Comparison of ENCODE assay signal across 8 cellular contexts in the genomic region with DNA sequence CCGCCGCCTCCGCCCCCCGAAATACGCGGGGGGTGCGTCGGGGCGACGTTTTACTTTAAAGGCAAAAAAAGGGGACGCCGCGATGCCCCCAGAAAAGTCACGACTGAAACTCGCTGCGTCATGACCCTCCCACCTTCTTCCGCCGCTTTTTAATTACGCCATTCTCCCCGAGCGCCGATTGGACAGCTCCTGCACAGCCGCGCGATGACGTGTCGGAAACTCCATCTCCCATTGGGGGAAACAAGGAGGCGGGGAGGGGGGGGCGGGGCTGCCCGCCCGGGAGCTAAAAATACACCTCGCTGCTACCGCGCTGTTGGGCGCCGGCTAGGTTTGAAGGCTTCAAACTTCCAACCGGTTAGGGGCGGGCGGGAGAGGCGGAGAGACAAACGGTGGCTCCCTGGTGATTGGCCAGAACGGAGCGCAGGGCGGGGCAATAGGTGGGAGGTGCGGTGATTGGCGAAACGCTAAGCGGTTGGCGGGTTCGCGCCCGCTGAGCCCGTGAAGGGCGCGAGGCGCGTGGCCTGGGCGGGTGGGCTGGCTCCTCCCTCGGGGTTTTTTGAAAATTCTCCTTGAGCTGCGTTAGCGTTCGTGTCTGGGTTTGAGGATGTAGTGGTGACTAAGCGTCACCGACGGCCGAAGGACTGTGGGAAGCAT. TPM values are rescaled to one million over a fixed set of nuclear protein-coding genes. Genes with fewer than 3 reads are reported as not detected.
A peak's percentile ranks its signal among the peaks of the same experiment; 100 is the strongest.
DNase-seq lines count a peak whose midpoint lies in the region; ATAC-seq and TF ChIP-seq lines count a peak whose summit lies in the region.

A gene with protein sequence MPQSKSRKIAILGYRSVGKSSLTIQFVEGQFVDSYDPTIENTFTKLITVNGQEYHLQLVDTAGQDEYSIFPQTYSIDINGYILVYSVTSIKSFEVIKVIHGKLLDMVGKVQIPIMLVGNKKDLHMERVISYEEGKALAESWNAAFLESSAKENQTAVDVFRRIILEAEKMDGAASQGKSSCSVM (minus strand): TSS at position 131 of the 654 bp plus-strand sequence. CDS start 384 bp downstream, outside the sequence.

- H3K27me3 ChIP-seq in KMS-11 (ENCODE audit: insufficient read depth, low read depth) (no peaks in the 10 kb centered on the region), Peyer's patch (no peaks in the 10 kb centered on the region), esophagus squamous epithelium (no peaks in the 10 kb centered on the region)

- peaks cover 2 to 4% of the 10 kb centered on the region in 2 donors for H3K36me3 Mint-ChIP-seq in activated T-cell treated with anti-CD3 and anti-CD28 coated beads, Interleukin-2, amount 50 U/mL, for 72 hours (ENCODE audit: insufficient read depth in 2 of 2)

- peak; percentile 100 for DNase-seq in DMS53 (lab: John Stamatoyannopoulos, UW)
- DNase-seq in Peyer's patch = peak; percentile 98 to 99 (median 99)
- DNase-seq in activated T-cell treated with anti-CD3 and anti-CD28 coated beads, Interleukin-2, amount 50 U/mL, for 72 hours = peak; percentile 98 to 99
- peak; percentile 98 for DNase-seq in esophagus squamous epithelium (lab: John Stamatoyannopoulos, UW)
- DNase-seq in myocyte (ENCODE audit: low read depth) = peak; percentile 100
- DNase-seq in stimulated activated CD8-positive, alpha-beta memory T cell treated with anti-CD3 and anti-CD28 coated beads, Interleukin-7, amount 100 ng/mL, for 48 hours (ENCODE audit: extremely low read depth in 1 of 2, low read depth in 1 of 2) = peak; percentile 95 to 98

- peak within 1 kb of the TSS; percentile 86 to 93 for H3K4me3 Mint-ChIP-seq in activated T-cell treated with anti-CD3 and anti-CD28 coated beads, Interleukin-2, amount 50 U/mL, for 72 hours

- intact Hi-C loops in esophagus squamous epithelium (cut with DNase I) = no loop called here

- peaks cover 36% of the 10 kb centered on the region for H3K4me1 Mint-ChIP-seq in activated T-cell treated with anti-CD3 and anti-CD28 coated beads, Interleukin-2, amount 50 U/mL, for 72 hours (ENCODE audit: low read depth)

- peaks cover 30% of the 10 kb centered on the region for H3K4me1 ChIP-seq in KMS-11 (ENCODE audit: low read depth, poor library complexity, severe bottlenecking)
- H3K4me1 ChIP-seq in Peyer's patch = peaks cover 0 to 37% (median 6%) of the 10 kb centered on the region in 4 donors
- H3K4me1 ChIP-seq in esophagus squamous epithelium = peaks cover 9 to 49% (median 15%) of the 10 kb centered on the region in 3 donors

- H3K4me3 ChIP-seq in KMS-11 (IDR thresholded peaks at IDR 0.05; ENCODE audit: insufficient read depth, low read depth, low read length) (no peak within 1 kb of the TSS), Peyer's patch (peak within 1 kb of the TSS; percentile 88 to 99 (median 94)), esophagus squamous epithelium (peak within 1 kb of the TSS; percentile 72 to 99 (median 96))

- peak; percentile 69 for ATAC-seq in GM21737 (IDR thresholded peaks at IDR 0.05; ENCODE audit: unreplicated experiment)
- peak; percentile 85 to 86 for ATAC-seq in activated T-cell treated with anti-CD3 and anti-CD28 coated beads, Interleukin-2, amount 50 U/mL, for 72 hours (replicated peaks in 1 of 2)

- H3K9ac ChIP-seq in KMS-11 = peak within 1 kb of the TSS; percentile 99

- H4K20me1 ChIP-seq in KMS-11 (ENCODE audit: insufficient read depth) = peaks cover 36% of the 10 kb centered on the region

- peak within 1 kb of the TSS; percentile 97 for H3K27ac ChIP-seq in KMS-11
- H3K27ac ChIP-seq in Peyer's patch = peak within 1 kb of the TSS; percentile 99 to 100 (median 100)
- peak within 1 kb of the TSS; percentile 93 to 100 (median 100) for H3K27ac ChIP-seq in esophagus squamous epithelium

- H3K27ac Mint-ChIP-seq in activated T-cell treated with anti-CD3 and anti-CD28 coated beads, Interleukin-2, amount 50 U/mL, for 72 hours = peak within 1 kb of the TSS; percentile 75

- WGBS in esophagus squamous epithelium, 2 donors = 0 to 3% methylated on average over 6 to 12 of the region's 66 CpGs

- no peaks in the 10 kb centered on the region for H3K27me3 Mint-ChIP-seq in activated T-cell treated with anti-CD3 and anti-CD28 coated beads, Interleukin-2, amount 50 U/mL, for 72 hours (ENCODE audit: low read depth)

- TF ChIP-seq POLR2A in Peyer's patch (IDR thresholded peaks at IDR 0.05) (peak in 1 of 2 donors; percentile 43), esophagus squamous epithelium (IDR thresholded peaks at IDR 0.05) (no peak)

- H3K9me3 Mint-ChIP-seq in activated T-cell treated with anti-CD3 and anti-CD28 coated beads, Interleukin-2, amount 50 U/mL, for 72 hours = no peaks in the 10 kb centered on the region

- H3K36me3 ChIP-seq in KMS-11 (ENCODE audit: insufficient read depth) (no peaks in the 10 kb centered on the region), Peyer's patch (no peaks in the 10 kb centered on the region), esophagus squamous epithelium (no peaks in the 10 kb centered on the region)

- H3K4me2 ChIP-seq in KMS-11 = peak within 1 kb of the TSS; percentile 95

- H3K9me3 ChIP-seq in Peyer's patch (no peaks in the 10 kb centered on the region), esophagus squamous epithelium (no peaks in the 10 kb centered on the region)

- H3K79me2 ChIP-seq in KMS-11 (ENCODE audit: insufficient read depth, low read depth) = peaks cover 41% of the 10 kb centered on the region

- peak within 1 kb of the TSS; percentile 80 for H2AFZ ChIP-seq in KMS-11 (ENCODE audit: low read depth)

- TF ChIP-seq CTCF in KMS-11 (conservative IDR thresholded peaks at IDR 0.05; ENCODE audit: low read depth, low read length) (no peak), Peyer's patch (IDR thresholded peaks at IDR 0.05) (no peak), esophagus squamous epithelium (IDR thresholded peaks at IDR 0.05) (no peak)

RNA-seq across cellular contexts. Expression of the gene that starts here (rescaled TPM):
- total RNA-seq in Peyer's patch = 10 to 100 TPM; 34.7 to 46.9 (median 41.5) TPM
- 10 to 100 TPM; 39.3 to 47.3 TPM for total RNA-seq in activated T-cell treated with anti-CD3 and anti-CD28 coated beads, Interleukin-2, amount 50 U/mL, for 72 hours
- 10 to 100 TPM; 37.1 to 82.6 (median 54.4) TPM for total RNA-seq in esophagus squamous epithelium
- 106 and 114 TPM in 2 replicates for total RNA-seq in myocyte
- 133 TPM for polyA plus RNA-seq in myocyte (2012)
